17 cellular contexts compared by ENCODE assay signal in the genomic region with DNA sequence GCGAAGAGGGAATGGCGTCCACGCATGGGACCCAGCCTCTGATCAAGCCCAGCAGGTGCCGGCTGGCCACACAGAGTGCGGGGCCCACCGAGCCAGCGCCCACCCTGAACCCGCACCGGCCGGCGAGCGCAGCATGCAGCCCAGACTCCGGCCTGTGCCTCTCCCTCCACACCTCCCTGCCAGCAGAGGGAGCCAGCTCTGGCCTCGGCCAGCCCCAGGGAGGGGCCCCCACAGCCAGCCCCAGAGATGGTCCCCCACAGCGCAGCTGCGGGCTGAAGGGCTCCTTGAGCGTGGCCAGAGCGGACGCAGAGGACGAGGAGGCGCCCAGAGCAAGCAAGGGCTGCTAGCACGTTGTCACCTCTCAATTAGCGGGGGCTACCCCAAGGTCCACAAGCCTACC.
DNase-seq lines count a peak whose midpoint lies in the region; TF ChIP-seq lines count a peak whose summit lies in the region.
"Had no signal": no experiment of that assay in that cellular context is flagged by ENCODE, and none has a peak within 500 bp of the region (broad histone marks: within the 10 kb centered on the region; RNA-seq: fewer than 3 reads in every experiment).

No MANE protein-coding gene starts in this region.

- H3K36me3 Mint-ChIP-seq in chondrocyte (ENCODE audit: low read depth) (no peaks in the 10 kb centered on the region), mesothelial cell of epicardium (no peaks in the 10 kb centered on the region)

- H3K9ac ChIP-seq in colonic mucosa (ENCODE audit: low read depth in 2 of 2, low read length in 2 of 2) = no peak overlapping the region

- POLR2A ChIA-PET in A673 (lab: Charles Lee; ENCODE audit: low non-redundant PET) = interaction anchor here (0.6 kb wide), 1 partner anchor 56 kb away, joined by 3 read pairs; no protein-coding TSS in a partner anchor

- CTCF ChIA-PET in A673 (lab: Charles Lee) = no interaction called here

- H3K27me3 ChIP-seq in A673 (replicated peaks; ENCODE audit: insufficient read depth, low read depth, low read length, poor library complexity) = no peaks in the 10 kb centered on the region
- no peaks in the 10 kb centered on the region for H3K27me3 ChIP-seq in H7 (ENCODE audit: control insufficient read depth, insufficient read depth, low read length)
- no peaks in the 10 kb centered on the region for H3K27me3 ChIP-seq in colonic mucosa

- H3K9me3 Mint-ChIP-seq in chondrocyte (ENCODE audit: low read depth) (no peaks in the 10 kb centered on the region), mesothelial cell of epicardium (peaks cover 11% of the 10 kb centered on the region)

- H3K36me3 ChIP-seq in A673 (ENCODE audit: insufficient read depth, low read length, poor library complexity, severe bottlenecking) = no peaks in the 10 kb centered on the region
- no peaks in the 10 kb centered on the region for H3K36me3 ChIP-seq in H7 (replicated peaks; ENCODE audit: control insufficient read depth, insufficient read depth, low read length)
- H3K36me3 ChIP-seq in colonic mucosa = no peaks in the 10 kb centered on the region
- H3K36me3 ChIP-seq: HAP-1 had no signal

- no peak overlapping the region for H3K4me3 ChIP-seq in A673 (ENCODE audit: low read depth, low read length, poor library complexity, severe bottlenecking)
- no peak overlapping the region for H3K4me3 ChIP-seq in H7 (ENCODE audit: insufficient read depth, low read depth, low read length)
- no peak overlapping the region for H3K4me3 ChIP-seq in colonic mucosa
- H3K4me3 ChIP-seq: HAP-1, K562 had no signal

- H3K4me1 ChIP-seq in A673 (ENCODE audit: insufficient read depth, low read length, poor library complexity, severe bottlenecking) (no peaks in the 10 kb centered on the region), colonic mucosa (no peaks in the 10 kb centered on the region)
- H3K4me1 ChIP-seq: HAP-1 had no signal

- peak; percentile 20; the same call in 1 of the 2 replicates for TF ChIP-seq CTCF in A673 (conservative IDR thresholded peaks at IDR 0.05; ENCODE audit: low read depth, low read length)
- peak; percentile 21 for TF ChIP-seq CTCF in chondrocyte (IDR thresholded peaks at IDR 0.05)
- peak; percentile 11 for TF ChIP-seq CTCF in mesothelial cell of epicardium (IDR thresholded peaks at IDR 0.05; ENCODE audit: unreplicated experiment)
- TF ChIP-seq CTCF in colonic mucosa (IDR thresholded peaks at IDR 0.05) = no peak

- no TSS peak for BruUV-seq in A673 (replicated peaks; lab: Mats Ljungman, UMichigan)

- H3K27me3 Mint-ChIP-seq in chondrocyte (ENCODE audit: low read depth) (no peaks in the 10 kb centered on the region), mesothelial cell of epicardium (ENCODE audit: low read depth) (no peaks in the 10 kb centered on the region)

- H3K27ac Mint-ChIP-seq in chondrocyte (ENCODE audit: unreplicated experiment) (no peak overlapping the region), mesothelial cell of epicardium (no peak overlapping the region)

- no peak for DNase-seq in A673 (ENCODE audit: low spot score)
- DNase-seq in H7 = peak; percentile 16
- peak; percentile 76 for DNase-seq in chondrocyte (ENCODE audit: low spot score)
- no peak for DNase-seq in mesothelial cell of epicardium (ENCODE audit: low spot score in 2 of 2, unreplicated experiment in 2 of 2)
- DNase-seq in colonic mucosa = no peak
- no peak for DNase-seq in NCI-H187 treated with DMSO at 0.1 percent for 48 hours (lab: John Stamatoyannopoulos, UW)
- DNase-seq in NCI-H748 (lab: John Stamatoyannopoulos, UW; ENCODE audit: unreplicated experiment) = no peak
- DNase-seq in cardiac septum (ENCODE audit: low spot score) = no peak
- DNase-seq: C1 segment of cervical spinal cord, DMS 273 treated with DMSO at 0.1 percent for 48 hours, GF-D8, NCI-H1417 treated with DMSO at 0.1 percent for 48 hours, NCI-H2081, NCI-H510A, NCI-H82 had no signal

- intact Hi-C loops in A673 (cut with micrococcal nuclease; ENCODE audit: unreplicated experiment) = no loop called here
- intact Hi-C loops in colonic mucosa (cut with DNase I) = loop anchor here (5.0 kb wide), 1 partner anchor 913 kb away; no protein-coding TSS in a partner anchor
- intact Hi-C loops in cardiac septum (cut with DNase I) = no loop called here

- H3K4me1 Mint-ChIP-seq in chondrocyte (ENCODE audit: low read depth) (no peaks in the 10 kb centered on the region), mesothelial cell of epicardium (peaks cover 2% of the 10 kb centered on the region)

- no peak overlapping the region for H3K27ac ChIP-seq in A673 (ENCODE audit: low read depth, low read length, poor library complexity, severe bottlenecking)
- H3K27ac ChIP-seq in colonic mucosa = no peak overlapping the region

- H3K9me3 ChIP-seq in A673 (ENCODE audit: low read depth, low read length, poor library complexity, severe bottlenecking) (no peaks in the 10 kb centered on the region), colonic mucosa (no peaks in the 10 kb centered on the region)
- H3K9me3 ChIP-seq: HAP-1 had no signal

- H3K4me3 Mint-ChIP-seq in chondrocyte (ENCODE audit: unreplicated experiment) (no peak overlapping the region), mesothelial cell of epicardium (no peak overlapping the region)

Comparison
In these comparisons a context has a peak if more than half of its experiments do, and no peak if none do; other contexts are left out.
1. DNase-seq: peak in H7 (single experiment) and chondrocyte (single experiment); none in A673 (single experiment), mesothelial cell of epicardium (0 of 2), colonic mucosa (single experiment), NCI-H187 treated with DMSO at 0.1 percent for 48 hours (single experiment), NCI-H748 (single experiment) and cardiac septum (single experiment).